Comparison of ENCODE assay signal across 2 cellular contexts in genomic region chr5:136006164-136006563, GRCh38.
TF ChIP-seq lines count a peak whose summit lies in the region.

No MANE protein-coding gene starts in this region.

TF ChIP-seq in SK-N-SH, 30 proteins besides CTCF, POLR2A, EP300 and RAD21 (continued from another document):
- TF ChIP-seq ZBTB33 (IDR thresholded peaks at IDR 0.05; ENCODE audit: borderline replicate concordance, low read depth) (no peak), ELF1 (IDR thresholded peaks at IDR 0.05) (no peak), JUND (IDR thresholded peaks at IDR 0.05) (no peak), TCF12 (IDR thresholded peaks at IDR 0.05) (no peak), FOSL2 (IDR thresholded peaks at IDR 0.05; ENCODE audit: borderline replicate concordance, low read depth) (no peak), YY1 (IDR thresholded peaks at IDR 0.05; ENCODE audit: low read depth) (no peak), RCOR1 (IDR thresholded peaks at IDR 0.05; ENCODE audit: low read length) (no peak), TAF1 (IDR thresholded peaks at IDR 0.05; ENCODE audit: borderline replicate concordance, low read depth, low read length) (no peak), POLR2AphosphoS5 (IDR thresholded peaks at IDR 0.05; ENCODE audit: low read depth, low read length) (no peak), REST (IDR thresholded peaks at IDR 0.05; ENCODE audit: low read depth, low read length) (no peak)

TF ChIP-seq in SK-N-SH treated with all-trans-retinoic acid at 6 μM for 48 hours, 23 proteins besides CTCF, POLR2A, EP300 and RAD21 (continued from another document):
- TF ChIP-seq, protein P1, sequence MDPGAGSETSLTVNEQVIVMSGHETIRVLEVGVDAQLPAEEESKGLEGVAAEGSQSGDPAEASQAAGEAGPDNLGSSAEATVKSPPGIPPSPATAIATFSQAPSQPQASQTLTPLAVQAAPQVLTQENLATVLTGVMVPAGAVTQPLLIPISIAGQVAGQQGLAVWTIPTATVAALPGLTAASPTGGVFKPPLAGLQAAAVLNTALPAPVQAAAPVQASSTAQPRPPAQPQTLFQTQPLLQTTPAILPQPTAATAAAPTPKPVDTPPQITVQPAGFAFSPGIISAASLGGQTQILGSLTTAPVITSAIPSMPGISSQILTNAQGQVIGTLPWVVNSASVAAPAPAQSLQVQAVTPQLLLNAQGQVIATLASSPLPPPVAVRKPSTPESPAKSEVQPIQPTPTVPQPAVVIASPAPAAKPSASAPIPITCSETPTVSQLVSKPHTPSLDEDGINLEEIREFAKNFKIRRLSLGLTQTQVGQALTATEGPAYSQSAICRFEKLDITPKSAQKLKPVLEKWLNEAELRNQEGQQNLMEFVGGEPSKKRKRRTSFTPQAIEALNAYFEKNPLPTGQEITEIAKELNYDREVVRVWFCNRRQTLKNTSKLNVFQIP (CRISPR knock-in tag; IDR thresholded peaks at IDR 0.05; ENCODE audit: borderline replicate concordance, low read depth): no peak
- TF ChIP-seq SNAI2 (CRISPR knock-in tag; IDR thresholded peaks at IDR 0.05): no peak
- no peak for TF ChIP-seq CREB5 (CRISPR knock-in tag; IDR thresholded peaks at IDR 0.05; ENCODE audit: low read depth)
- no peak for TF ChIP-seq ZFP30 (CRISPR knock-in tag; IDR thresholded peaks at IDR 0.05)
- TF ChIP-seq, protein P2, sequence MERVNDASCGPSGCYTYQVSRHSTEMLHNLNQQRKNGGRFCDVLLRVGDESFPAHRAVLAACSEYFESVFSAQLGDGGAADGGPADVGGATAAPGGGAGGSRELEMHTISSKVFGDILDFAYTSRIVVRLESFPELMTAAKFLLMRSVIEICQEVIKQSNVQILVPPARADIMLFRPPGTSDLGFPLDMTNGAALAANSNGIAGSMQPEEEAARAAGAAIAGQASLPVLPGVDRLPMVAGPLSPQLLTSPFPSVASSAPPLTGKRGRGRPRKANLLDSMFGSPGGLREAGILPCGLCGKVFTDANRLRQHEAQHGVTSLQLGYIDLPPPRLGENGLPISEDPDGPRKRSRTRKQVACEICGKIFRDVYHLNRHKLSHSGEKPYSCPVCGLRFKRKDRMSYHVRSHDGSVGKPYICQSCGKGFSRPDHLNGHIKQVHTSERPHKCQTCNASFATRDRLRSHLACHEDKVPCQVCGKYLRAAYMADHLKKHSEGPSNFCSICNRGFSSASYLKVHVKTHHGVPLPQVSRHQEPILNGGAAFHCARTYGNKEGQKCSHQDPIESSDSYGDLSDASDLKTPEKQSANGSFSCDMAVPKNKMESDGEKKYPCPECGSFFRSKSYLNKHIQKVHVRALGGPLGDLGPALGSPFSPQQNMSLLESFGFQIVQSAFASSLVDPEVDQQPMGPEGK (CRISPR knock-in tag; IDR thresholded peaks at IDR 0.05; ENCODE audit: borderline replicate concordance): no peak
- no peak for TF ChIP-seq ARNTL (CRISPR knock-in tag; IDR thresholded peaks at IDR 0.05; ENCODE audit: borderline replicate concordance, low read depth)
- TF ChIP-seq PPARA (CRISPR knock-in tag; IDR thresholded peaks at IDR 0.05; ENCODE audit: borderline replicate concordance): no peak
- TF ChIP-seq TOX (CRISPR knock-in tag; IDR thresholded peaks at IDR 0.05; ENCODE audit: borderline replicate concordance): no peak
- TF ChIP-seq ISL1 (CRISPR knock-in tag; IDR thresholded peaks at IDR 0.05): no peak
- TF ChIP-seq GLIS3 (CRISPR knock-in tag; IDR thresholded peaks at IDR 0.05): no peak
- TF ChIP-seq OSR1 (CRISPR knock-in tag; IDR thresholded peaks at IDR 0.05): no peak
TF ChIP-seq in SK-N-SH treated with all-trans-retinoic acid at 6 μM for 48 hours: peak in this region for 0.
